ENCODE assay signal across 26 cellular contexts in genomic region chr1:80836505-80836904, GRCh38.
"Had no signal": no experiment of that assay in that cellular context is flagged by ENCODE, and none has a peak within 500 bp of the region (broad histone marks: within the 10 kb centered on the region; RNA-seq: fewer than 3 reads in every experiment).

No MANE protein-coding gene starts in this region.

- ATAC-seq: stimulated activated effector memory CD8-positive, alpha-beta T cell treated with anti-CD3 and anti-CD28 coated beads, Interleukin-12 subunit alpha, Interleukin-12 subunit beta, amount 100 ng/mL, for 72 hours; stimulated activated memory B cell treated with anti-CD40 and anti-IgM and Interleukin-4, amounts not matched to agents 10 μg/mL and 1 μg/mL and 100 μg/mL, for 72 hours; stimulated activated naive B cell treated with anti-CD40 and anti-IgM and Interleukin-4, amounts not matched to agents 10 μg/mL and 1 μg/mL and 100 μg/mL, for 72 hours; stimulated activated naive CD8-positive, alpha-beta T cell treated with anti-CD3 and anti-CD28 coated beads, Interleukin-15, amount 100 ng/mL, for 72 hours; stimulated activated naive CD8-positive, alpha-beta T cell treated with anti-CD3 and anti-CD28 coated beads, Interleukin-15, Interleukin-2, amounts not matched to agents 100 U/mL and 50 U/mL, for 24 hours; upper lobe of right lung had no signal

- H3K36me3 ChIP-seq: stomach, suprapubic skin, thoracic aorta, thyroid gland, tibial artery, tibial nerve, transverse colon, upper lobe of left lung, upper lobe of right lung, vagina had no signal

- DNase-seq: stimulated activated CD4-positive, alpha-beta T cell treated with anti-CD3 and anti-CD28 coated beads, Interleukin-2, amount 100 ng/mL, for 48 hours; stimulated activated CD4-positive, alpha-beta T cell treated with anti-CD3 and anti-CD28 coated beads, Interleukin-4, amount 100 ng/mL, for 1 hour; stimulated activated CD4-positive, alpha-beta T cell treated with anti-CD3 and anti-CD28 coated beads, Interleukin-4, amount 100 ng/mL, for 24 hours; stimulated activated CD4-positive, alpha-beta T cell treated with anti-CD3 and anti-CD28 coated beads, Interleukin-4, amount 100 ng/mL, for 4 hours; stimulated activated CD8-positive, alpha-beta memory T cell treated with anti-CD3 and anti-CD28 coated beads, Interleukin-4, amount 100 ng/mL, for 48 hours; stimulated activated naive B cell treated with anti-CD40 and anti-IgM and Interleukin-4, amounts not matched to agents 10 μg/mL and 1 μg/mL and 100 μg/mL, for 72 hours; stimulated activated naive CD4-positive, alpha-beta T cell; stimulated activated naive CD4-positive, alpha-beta T cell treated with Interleukin-2 at 50 U/mL for 16 hours; stimulated activated naive CD8-positive, alpha-beta T cell treated with anti-CD3 and anti-CD28 coated beads, Interleukin-15, amount 100 ng/mL, for 72 hours; stimulated activated naive CD8-positive, alpha-beta T cell treated with anti-CD3 and anti-CD28 coated beads, Interleukin-15, Interleukin-2, amounts not matched to agents 100 U/mL and 50 U/mL, for 24 hours; stomach; substantia nigra; testis; thyroid gland; tibial artery; transverse colon; trophoblast cell; upper lobe of left lung; upper lobe of right lung; uterus had no signal

- H3K9me3 ChIP-seq: suprapubic skin, testis, thoracic aorta, thyroid gland, tibial artery, transverse colon, upper lobe of right lung, uterus, vagina had no signal

- H3K27ac ChIP-seq: stomach, suprapubic skin, testis, thoracic aorta, thyroid gland, tibial artery, tibial nerve, transverse colon, upper lobe of left lung, upper lobe of right lung, uterus, vagina had no signal

- H3K4me3 ChIP-seq: stomach, suprapubic skin, testis, thoracic aorta, thyroid gland, tibial artery, tibial nerve, transverse colon, upper lobe of left lung, upper lobe of right lung, uterus, vagina had no signal

- H3K4me1 ChIP-seq: stomach, suprapubic skin, testis, thyroid gland, tibial artery, tibial nerve, transverse colon, upper lobe of left lung, upper lobe of right lung, uterus, vagina had no signal

- H3K27me3 ChIP-seq: stomach, suprapubic skin, testis, thyroid gland, tibial artery, tibial nerve, transverse colon, upper lobe of left lung, upper lobe of right lung, uterus, vagina had no signal
